In genomic region chr10:77081411-77082010, GRCh38 we compare ENCODE assay signal across 20 cellular contexts.
DNase-seq lines count a peak whose midpoint lies in the region; ATAC-seq, FAIRE-seq and TF ChIP-seq lines count a peak whose summit lies in the region.
"Had no signal": no experiment of that assay in that cellular context is flagged by ENCODE, and none has a peak within 500 bp of the region (broad histone marks: within the 10 kb centered on the region; RNA-seq: fewer than 3 reads in every experiment).

No MANE protein-coding gene starts in this region.

- H3K36me3 ChIP-seq in gastroesophageal sphincter, result peaks cover 0 to 19% of the 10 kb centered on the region in 2 donors
- H3K36me3 ChIP-seq: BE2C had no signal

- ATAC-seq in gastroesophageal sphincter (no peak), HG03097 (IDR thresholded peaks at IDR 0.05; ENCODE audit: low FRiP score, unreplicated experiment) (no peak)
- ATAC-seq: CD8-positive, alpha-beta T cell; Panc1 had no signal

- TF ChIP-seq POLR2A in gastroesophageal sphincter (IDR thresholded peaks at IDR 0.05), result no peak

- FAIRE-seq in RCC 7860 (lab: Jason Lieb, UNC), result no peak
- FAIRE-seq: H54, HTR-8/SVneo had no signal

- peak; percentile 29 for DNase-seq in NCI-H69 (lab: John Stamatoyannopoulos, UW)
- peak; percentile 24 for DNase-seq in iPS-NIHi7 (ENCODE audit: extremely low spot score)
- DNase-seq in superior temporal gyrus (ENCODE audit: extremely low spot score), result peak; percentile 22
- no peak for DNase-seq in NCI-H446 treated with DMSO at 0.1 percent for 48 hours (lab: John Stamatoyannopoulos, UW)
- DNase-seq in NCI-H146 treated with DMSO at 0.1 percent for 48 hours (lab: John Stamatoyannopoulos, UW; ENCODE audit: unreplicated experiment), result no peak
- no peak for DNase-seq in RCC 7860 (ENCODE audit: low spot score)
- DNase-seq: BE2C; CD8-positive, alpha-beta T cell; GF-D8; KG1; NCI-H1048; NCI-H1694; NCI-H82; Right ventricle myocardium superior; SK-N-SH had no signal

- H3K4me1 ChIP-seq in gastroesophageal sphincter, result peaks cover 4 to 74% (median 9%) of the 10 kb centered on the region in 3 donors
- H3K4me1 ChIP-seq: BE2C had no signal

- no peaks in the 10 kb centered on the region for H3K9me3 ChIP-seq in gastroesophageal sphincter
- H3K9me3 ChIP-seq: BE2C, SK-N-SH had no signal

- 56 to 70% methylated on average over 6 to 7 of the region's 7 CpGs for WGBS in gastroesophageal sphincter (ENCODE audit: low coverage in 1 of 2), 2 donors

- H3K4me3 ChIP-seq in gastroesophageal sphincter, result no peak overlapping the region

- no peak for TF ChIP-seq CTCF in gastroesophageal sphincter (IDR thresholded peaks at IDR 0.05)

- no peaks in the 10 kb centered on the region for H3K27me3 ChIP-seq in gastroesophageal sphincter
- H3K27me3 ChIP-seq: BE2C had no signal

- no peak for TF ChIP-seq EP300 in gastroesophageal sphincter (IDR thresholded peaks at IDR 0.05)

- H3K27ac ChIP-seq in gastroesophageal sphincter, result peak overlapping the region in 3 of 4 donors; percentile 4 to 88 (median 35)

Comparison
In these comparisons a context has a peak if more than half of its experiments do, and no peak if none do; other contexts are left out.
1. DNase-seq: peak in NCI-H69 (single experiment), iPS-NIHi7 (single experiment) and superior temporal gyrus (single experiment); none in NCI-H446 treated with DMSO at 0.1 percent for 48 hours (single experiment), NCI-H146 treated with DMSO at 0.1 percent for 48 hours (single experiment) and RCC 7860 (single experiment).